ENCODE assay signal across 1 cellular context in genomic region chr12:104469523-104469922, GRCh38.
TF ChIP-seq lines count a peak whose summit lies in the region.

No MANE protein-coding gene starts in this region.

TF ChIP-seq in SK-N-SH treated with all-trans-retinoic acid at 6 μM for 48 hours, 23 proteins besides CTCF, POLR2A, EP300 and RAD21 (continued from another document):
- TF ChIP-seq TSHZ2 (CRISPR knock-in tag; IDR thresholded peaks at IDR 0.05) (no peak), PPARA (CRISPR knock-in tag; IDR thresholded peaks at IDR 0.05; ENCODE audit: borderline replicate concordance) (no peak), GLIS3 (CRISPR knock-in tag; IDR thresholded peaks at IDR 0.05) (no peak), CREB5 (CRISPR knock-in tag; IDR thresholded peaks at IDR 0.05; ENCODE audit: low read depth) (no peak), CSRNP3 (CRISPR knock-in tag; IDR thresholded peaks at IDR 0.05) (no peak), ZFP30 (CRISPR knock-in tag; IDR thresholded peaks at IDR 0.05) (no peak), ZNF70 (CRISPR knock-in tag; IDR thresholded peaks at IDR 0.05) (no peak), OSR1 (CRISPR knock-in tag; IDR thresholded peaks at IDR 0.05) (no peak), ESRRG (CRISPR knock-in tag; IDR thresholded peaks at IDR 0.05) (no peak), RARB (CRISPR knock-in tag; IDR thresholded peaks at IDR 0.05) (no peak), POU6F1 (CRISPR knock-in tag; IDR thresholded peaks at IDR 0.05; ENCODE audit: borderline replicate concordance, low read depth) (no peak), SNAI2 (CRISPR knock-in tag; IDR thresholded peaks at IDR 0.05) (no peak), ZFP3 (CRISPR knock-in tag; IDR thresholded peaks at IDR 0.05) (no peak), TCF4 (CRISPR knock-in tag; IDR thresholded peaks at IDR 0.05; ENCODE audit: borderline replicate concordance) (no peak), ARNTL (CRISPR knock-in tag; IDR thresholded peaks at IDR 0.05; ENCODE audit: borderline replicate concordance, low read depth) (no peak)
